Comparison of ENCODE assay signal across 15 cellular contexts in genomic region chr3:82802501-82802900, GRCh38.
A peak's percentile ranks its signal among the peaks of the same experiment; 100 is the strongest.
DNase-seq lines count a peak whose midpoint lies in the region; ATAC-seq and TF ChIP-seq lines count a peak whose summit lies in the region.
"Had no signal": no experiment of that assay in that cellular context is flagged by ENCODE, and none has a peak within 500 bp of the region (broad histone marks: within the 10 kb centered on the region; RNA-seq: fewer than 3 reads in every experiment).

No MANE protein-coding gene starts in this region.

- H3K27me3 ChIP-seq in RWPE2 (ENCODE audit: insufficient read depth, poor library complexity, severe bottlenecking) (no peaks in the 10 kb centered on the region), foreskin keratinocyte (no peaks in the 10 kb centered on the region)
- H3K27me3 ChIP-seq: BLaER1 had no signal

- H3K4me1 ChIP-seq in RWPE2 (ENCODE audit: insufficient read depth, poor library complexity, severe bottlenecking), result peaks cover 11% of the 10 kb centered on the region
- peaks cover 5% of the 10 kb centered on the region for H3K4me1 ChIP-seq in foreskin keratinocyte
- H3K4me1 ChIP-seq: A549, BLaER1, Caco-2 had no signal

- H3K27ac ChIP-seq in RWPE2 (ENCODE audit: poor library complexity, severe bottlenecking) (peak overlapping the region; percentile 28), foreskin keratinocyte (no peak overlapping the region)
- H3K27ac ChIP-seq: A549, BLaER1 had no signal

- H3K9me3 ChIP-seq in RWPE2 (ENCODE audit: severe bottlenecking), result no peaks in the 10 kb centered on the region
- H3K9me3 ChIP-seq: A549, BLaER1, Caco-2 had no signal

- ATAC-seq in RWPE2 (ENCODE audit: low read depth), result peak; percentile 78
- peak; percentile 94 for ATAC-seq in foreskin keratinocyte
- no peak for ATAC-seq in GM18870 (IDR thresholded peaks at IDR 0.05; ENCODE audit: unreplicated experiment)
- no peak for ATAC-seq in HG03196 (IDR thresholded peaks at IDR 0.05; ENCODE audit: unreplicated experiment)
- ATAC-seq: A549, HCT116, HepG2 had no signal

- no peak for TF ChIP-seq CTCF in RWPE2 (IDR thresholded peaks at IDR 0.05; ENCODE audit: poor library complexity, severe bottlenecking)
- TF ChIP-seq CTCF in foreskin keratinocyte (conservative IDR thresholded peaks at IDR 0.05), result no peak

- no peak overlapping the region for H3K4me3 ChIP-seq in RWPE2 (ENCODE audit: severe bottlenecking)
- H3K4me3 ChIP-seq: A549, BLaER1 had no signal

- DNase-seq in M059J (ENCODE audit: low read depth) (peak; percentile 11), RWPE2 (ENCODE audit: low spot score) (no peak), foreskin keratinocyte (peak; percentile 66 to 83), OCI-M1 (lab: John Stamatoyannopoulos, UW) (no peak)
- DNase-seq: AML-193; Caco-2; CD8-positive, alpha-beta memory T cell; DMS53; GF-D8 had no signal

- H3K36me3 ChIP-seq in RWPE2 (ENCODE audit: low read depth), result no peaks in the 10 kb centered on the region
- H3K36me3 ChIP-seq: BLaER1 had no signal

Comparison
In these comparisons a context has a peak if more than half of its experiments do, and no peak if none do; other contexts are left out.
1. DNase-seq: peak in M059J (single experiment) and foreskin keratinocyte (2 of 2); none in RWPE2 (single experiment) and OCI-M1 (single experiment).
2. ATAC-seq: peak in RWPE2 (single experiment) and foreskin keratinocyte (single experiment); none in GM18870 (single experiment) and HG03196 (single experiment).